Comparison of ENCODE assay signal across 11 cellular contexts in genomic region chr14:93090826-93091583, GRCh38. TPM values are rescaled to one million over a fixed set of nuclear protein-coding genes. Genes with fewer than 3 reads are reported as not detected.
DNase-seq lines count a peak whose midpoint lies in the region; ATAC-seq lines count a peak whose summit lies in the region.
"Had no signal": no experiment of that assay in that cellular context is flagged by ENCODE, and none has a peak within 500 bp of the region (broad histone marks: within the 10 kb centered on the region; RNA-seq: fewer than 3 reads in every experiment).

No MANE protein-coding gene starts in this region.

- DNase-seq in NCI-H1694 treated with DMSO at 0.1 percent for 48 hours (lab: John Stamatoyannopoulos, UW) (peak; percentile 29), NCI-H1694 (lab: John Stamatoyannopoulos, UW) (no peak), anterior cingulate cortex (lab: John Stamatoyannopoulos, UW) (peak in 40 of 58 donors; percentile 11 to 74 (median 42)), left ventricle myocardium superior (peak; percentile 70), superior temporal gyrus (ENCODE audit: extremely low spot score) (peak; percentile 62), NCI-H146 (lab: John Stamatoyannopoulos, UW) (no peak)
- no peak for DNase-seq in stimulated activated CD4-positive, alpha-beta T cell treated with anti-CD3 and anti-CD28 coated beads, Interleukin-2, amount 100 ng/mL, for 48 hours
- DNase-seq in activated effector memory CD4-positive, alpha-beta T cell treated with anti-CD3 and anti-CD28 coated beads, Interleukin-2, amount 50 U/mL, for 16 hours: no peak
- DNase-seq: activated CD8-positive, alpha-beta memory T cell treated with anti-CD3 and anti-CD28 coated beads, Interleukin-2, amount 50 U/mL, for 48 hours; trophoblast cell had no signal

- intact Hi-C loops in left ventricle myocardium superior (cut with micrococcal nuclease): no loop called here

- ATAC-seq in left ventricle myocardium superior: peak; percentile 63
- ATAC-seq: A549 had no signal

RNA-seq across cellular contexts. Expression of gene ITPK1, which starts 24.7 kb away (rescaled TPM):
- 136 TPM for total RNA-seq in left ventricle myocardium superior

Comparison
In these comparisons a context has a peak if more than half of its experiments do, and no peak if none do; other contexts are left out.
1. DNase-seq: peak in NCI-H1694 treated with DMSO at 0.1 percent for 48 hours (single experiment), anterior cingulate cortex (40 of 58), left ventricle myocardium superior (single experiment) and superior temporal gyrus (single experiment); none in NCI-H1694 (single experiment), stimulated activated CD4-positive, alpha-beta T cell treated with anti-CD3 and anti-CD28 coated beads, Interleukin-2, amount 100 ng/mL, for 48 hours (0 of 2), activated effector memory CD4-positive, alpha-beta T cell treated with anti-CD3 and anti-CD28 coated beads, Interleukin-2, amount 50 U/mL, for 16 hours (single experiment) and NCI-H146 (single experiment).